ENCODE assay signal across 11 cellular contexts in the genomic region with DNA sequence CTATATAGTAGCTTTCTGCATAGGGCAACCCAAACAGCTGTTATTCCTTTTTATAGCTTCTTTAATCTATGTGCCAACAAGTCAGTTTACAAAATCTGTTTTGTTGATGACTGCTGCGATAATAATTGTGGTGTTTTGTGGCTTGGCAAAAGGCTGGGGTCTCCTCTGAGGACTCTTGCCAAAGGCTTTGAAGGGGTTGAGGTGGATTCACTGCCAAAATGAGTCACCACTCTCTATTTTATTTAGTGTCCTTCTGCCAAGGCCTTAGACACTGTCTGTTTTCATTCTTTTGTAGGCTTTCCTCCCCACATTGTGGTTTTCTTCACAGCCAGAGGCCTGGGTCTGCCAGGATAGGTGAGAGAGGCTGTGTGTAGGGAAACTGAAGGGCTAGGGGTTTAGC.
A peak's percentile ranks its signal among the peaks of the same experiment; 100 is the strongest.
DNase-seq lines count a peak whose midpoint lies in the region; ATAC-seq and TF ChIP-seq lines count a peak whose summit lies in the region.
"Had no signal": no experiment of that assay in that cellular context is flagged by ENCODE, and none has a peak within 500 bp of the region (broad histone marks: within the 10 kb centered on the region; RNA-seq: fewer than 3 reads in every experiment).

No MANE protein-coding gene starts in this region.

- H3K23ac ChIP-seq in mesenchymal stem cell (ENCODE audit: low read length in 2 of 2) (no peak overlapping the region), mesendoderm (ENCODE audit: low read length) (no peak overlapping the region)

- H3K4me2 ChIP-seq in BLaER1 (peak overlapping the region; percentile 44), mesenchymal stem cell (ENCODE audit: low read length, poor library complexity, severe bottlenecking) (no peak overlapping the region), mesendoderm (ENCODE audit: low read length) (no peak overlapping the region)

- H3K18ac ChIP-seq in mesenchymal stem cell (ENCODE audit: low read depth in 1 of 2, low read length in 2 of 2), result no peak overlapping the region
- H3K18ac ChIP-seq in mesendoderm (ENCODE audit: low read length), result no peak overlapping the region

- no peak for ATAC-seq in HG03025 (IDR thresholded peaks at IDR 0.05; ENCODE audit: low FRiP score, unreplicated experiment)

- H3K56ac ChIP-seq in mesendoderm (ENCODE audit: low read length), result no peak overlapping the region

- no peak overlapping the region for H4K91ac ChIP-seq in mesenchymal stem cell (ENCODE audit: low read length)

- H3K4me1 ChIP-seq in BLaER1 (peaks cover 30% of the 10 kb centered on the region), mesenchymal stem cell (ENCODE audit: control insufficient read depth, insufficient read depth, low read depth, low read length) (no peaks in the 10 kb centered on the region), spleen (peaks cover 0 to 13% (median 3%) of the 10 kb centered on the region in 6 donors), mesendoderm (ENCODE audit: control insufficient read depth, low read depth, low read length) (no peaks in the 10 kb centered on the region)

- H3K36me3 ChIP-seq in BLaER1, result no peaks in the 10 kb centered on the region; the same call in 1 of the 2 replicates
- no peaks in the 10 kb centered on the region for H3K36me3 ChIP-seq in mesenchymal stem cell (ENCODE audit: control insufficient read depth in 1 of 2, insufficient read depth in 2 of 2, low read depth in 1 of 2, low read length in 2 of 2)
- H3K36me3 ChIP-seq in spleen, result no peaks in the 10 kb centered on the region
- H3K36me3 ChIP-seq in mesendoderm (ENCODE audit: control insufficient read depth, insufficient read depth, low read length), result no peaks in the 10 kb centered on the region
- H3K36me3 ChIP-seq: Peyer's patch, upper lobe of left lung had no signal

- no peak for TF ChIP-seq POLR2A in spleen (IDR thresholded peaks at IDR 0.05)

- no peaks in the 10 kb centered on the region for H3K79me2 ChIP-seq in mesendoderm (ENCODE audit: control insufficient read depth, insufficient read depth, low read length)

- no peak for TF ChIP-seq CTCF in cardiac fibroblast (IDR thresholded peaks at IDR 0.05; ENCODE audit: low read depth, low read length)
- TF ChIP-seq CTCF in spleen (IDR thresholded peaks at IDR 0.05 in 8 of 11, conservative IDR thresholded peaks at IDR 0.05 in 3 of 11), result no peak

- H3K79me1 ChIP-seq in mesenchymal stem cell (replicated peaks; ENCODE audit: low read length, poor library complexity, severe bottlenecking) (no peaks in the 10 kb centered on the region), mesendoderm (ENCODE audit: low read length) (no peaks in the 10 kb centered on the region)

- H4K5ac ChIP-seq in mesendoderm (ENCODE audit: low read length), result no peak overlapping the region

- no peak overlapping the region for H2AFZ ChIP-seq in mesenchymal stem cell (ENCODE audit: low read depth, low read length)

- H3K9ac ChIP-seq in BLaER1 (no peak overlapping the region), mesenchymal stem cell (ENCODE audit: low read length) (peak overlapping the region; percentile 4), mesendoderm (ENCODE audit: low read length) (no peak overlapping the region)

- intact Hi-C loops in spleen (cut with DNase I; ENCODE audit: low total_unique reads), result no loop called here

- H3K9me3 ChIP-seq in BLaER1 (peaks cover 25% of the 10 kb centered on the region), mesenchymal stem cell (ENCODE audit: control insufficient read depth, low read length) (no peaks in the 10 kb centered on the region), spleen (peaks cover 0 to 5% (median 0%) of the 10 kb centered on the region in 8 donors)
- H3K9me3 ChIP-seq: Peyer's patch, upper lobe of left lung had no signal

- H2AK5ac ChIP-seq in mesenchymal stem cell (ENCODE audit: low read length, severe bottlenecking) (no peak overlapping the region), mesendoderm (ENCODE audit: low read length) (no peak overlapping the region)

- H4K20me1 ChIP-seq in BLaER1, result no peaks in the 10 kb centered on the region

- H2BK12ac ChIP-seq in mesenchymal stem cell (ENCODE audit: low read length in 2 of 2), result no peak overlapping the region

- H3K4me3 ChIP-seq in BLaER1, result no peak overlapping the region
- no peak overlapping the region for H3K4me3 ChIP-seq in cardiac fibroblast (replicated peaks in 1 of 2; ENCODE audit: low read depth in 2 of 2, low read length in 2 of 2)
- H3K4me3 ChIP-seq in mesenchymal stem cell (ENCODE audit: insufficient read depth in 1 of 2, low read depth in 1 of 2, low read length in 2 of 2), result no peak overlapping the region
- H3K4me3 ChIP-seq in spleen, result no peak overlapping the region
- H3K4me3 ChIP-seq in mesendoderm (ENCODE audit: low read length), result no peak overlapping the region
- H3K4me3 ChIP-seq: Peyer's patch, skin epidermis, upper lobe of left lung had no signal

- H2BK15ac ChIP-seq in mesenchymal stem cell (ENCODE audit: low read depth, poor library complexity, severe bottlenecking) (no peak overlapping the region), mesendoderm (replicated peaks; ENCODE audit: low read depth) (no peak overlapping the region)

- H2BK120ac ChIP-seq in mesenchymal stem cell (ENCODE audit: low read depth, low read length) (no peak overlapping the region), mesendoderm (ENCODE audit: low read depth, low read length) (no peak overlapping the region)

- no peak overlapping the region for H4K8ac ChIP-seq in mesenchymal stem cell (ENCODE audit: low read length)
- H4K8ac ChIP-seq in mesendoderm (ENCODE audit: low read depth, low read length), result no peak overlapping the region

- H3K4ac ChIP-seq in mesenchymal stem cell (ENCODE audit: low read depth in 1 of 2, low read length in 2 of 2), result no peak overlapping the region
- H3K4ac ChIP-seq in mesendoderm (ENCODE audit: low read depth, low read length), result no peak overlapping the region

- H3K14ac ChIP-seq in mesenchymal stem cell (ENCODE audit: low read length in 2 of 2), result no peak overlapping the region

- 80% methylated on average over 1 of the region's 1 CpG for WGBS in mesenchymal stem cell
- WGBS in spleen, 5 donors, result 53 to 74% (median 59%) methylated on average over 1 of the region's 1 CpG
- no CpG with 5 or more reads among the region's 1 CpG for WGBS in mesendoderm (ENCODE audit: extremely low coverage, insufficient coverage, low lambda C conversion rate)

- H3K27ac ChIP-seq in BLaER1 (no peak overlapping the region), mesenchymal stem cell (ENCODE audit: low read length, poor library complexity, severe bottlenecking) (no peak overlapping the region), spleen (no peak overlapping the region), mesendoderm (ENCODE audit: low read depth, low read length) (no peak overlapping the region)
- H3K27ac ChIP-seq: upper lobe of left lung had no signal

- peak; percentile 94 for DNase-seq in NCI-H2029 (lab: John Stamatoyannopoulos, UW)
- peak; percentile 72 to 75 for DNase-seq in cardiac fibroblast (ENCODE audit: low read depth in 2 of 2)
- DNase-seq in mesenchymal stem cell, result peak; percentile 16
- no peak for DNase-seq in spleen
- DNase-seq in activated T-cell treated with anti-CD3 and anti-CD28 coated beads, Interleukin-2, amount 50 U/mL, for 48 hours, result no peak
- DNase-seq in mesendoderm, result no peak
- DNase-seq: Peyer's patch, upper lobe of left lung had no signal

- H3K27me3 ChIP-seq in BLaER1, result no peaks in the 10 kb centered on the region
- H3K27me3 ChIP-seq in mesenchymal stem cell (ENCODE audit: control insufficient read depth in 1 of 2, insufficient read depth in 1 of 2, low read length in 2 of 2), result no peaks in the 10 kb centered on the region
- no peaks in the 10 kb centered on the region for H3K27me3 ChIP-seq in spleen (replicated peaks in 1 of 7)
- no peaks in the 10 kb centered on the region for H3K27me3 ChIP-seq in mesendoderm (ENCODE audit: insufficient read depth, low read length, poor library complexity)
- H3K27me3 ChIP-seq: Peyer's patch, upper lobe of left lung had no signal

- H2BK5ac ChIP-seq in mesenchymal stem cell (ENCODE audit: low read depth, low read length, poor library complexity, severe bottlenecking), result no peak overlapping the region
- H2BK5ac ChIP-seq in mesendoderm (ENCODE audit: low read length), result no peak overlapping the region

Comparison
In these comparisons a context has a peak if more than half of its experiments do, and no peak if none do; other contexts are left out.
1. DNase-seq: peak in NCI-H2029 (single experiment), cardiac fibroblast (2 of 2) and mesenchymal stem cell (single experiment); none in spleen (single experiment), activated T-cell treated with anti-CD3 and anti-CD28 coated beads, Interleukin-2, amount 50 U/mL, for 48 hours (0 of 2) and mesendoderm (single experiment).